25 cellular contexts compared by ENCODE assay signal in the genomic region with DNA sequence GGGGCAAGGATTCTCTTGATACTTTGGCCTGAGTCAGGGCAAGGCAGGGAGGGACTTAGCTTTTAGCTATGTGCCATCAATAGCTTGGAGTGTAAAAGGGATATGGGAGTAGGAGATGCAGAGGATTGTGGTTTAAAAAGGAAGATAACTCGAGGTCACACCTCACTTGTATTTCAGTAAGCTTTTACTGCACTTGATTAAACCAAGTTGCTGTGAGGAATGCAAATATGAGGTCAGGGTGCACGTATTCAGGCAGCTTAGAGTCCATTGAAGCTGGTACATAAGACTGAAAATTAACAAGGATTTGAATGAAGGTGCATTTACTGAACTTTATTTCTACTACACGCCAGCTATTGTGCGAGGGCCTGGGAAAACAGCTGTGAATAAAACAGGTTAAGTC. TPM values are rescaled to one million over a fixed set of nuclear protein-coding genes. Genes with fewer than 3 reads are reported as not detected.
A peak's percentile ranks its signal among the peaks of the same experiment; 100 is the strongest.
DNase-seq lines count a peak whose midpoint lies in the region; ATAC-seq and TF ChIP-seq lines count a peak whose summit lies in the region.
"Had no signal": no experiment of that assay in that cellular context is flagged by ENCODE, and none has a peak within 500 bp of the region (broad histone marks: within the 10 kb centered on the region; RNA-seq: fewer than 3 reads in every experiment).

No MANE protein-coding gene starts in this region.

- DNase-seq in CD4-positive, CD25-positive, alpha-beta regulatory T cell: no peak
- peak; percentile 12 for DNase-seq in fibroblast of villous mesenchyme (ENCODE audit: low read depth)
- DNase-seq in NCI-H2081 (lab: John Stamatoyannopoulos, UW): no peak
- no peak for DNase-seq in activated CD4-positive, alpha-beta T cell treated with anti-CD3 and anti-CD28 coated beads for 4 hours
- no peak for DNase-seq in DMS153 treated with DMSO at 0.1 percent for 48 hours (lab: John Stamatoyannopoulos, UW; ENCODE audit: unreplicated experiment)
- DNase-seq: activated CD4-positive, CD25-positive, alpha-beta regulatory T cell; activated naive CD8-positive, alpha-beta T cell treated with anti-CD3 and anti-CD28 coated beads, Interleukin-2, amount 50 U/mL, for 24 hours; CD4-positive, alpha-beta T cell; DMS79 treated with DMSO at 0.1 percent for 48 hours; esophagus squamous epithelium; HCEC 1CT; Kasumi-1; naive B cell; NCI-H1092; NCI-H2107; NCI-H69; OCI-M1; psoas muscle; SIG-M5; upper lobe of left lung had no signal

- H3K36me3 Mint-ChIP-seq in CD4-positive, CD25-positive, alpha-beta regulatory T cell: peaks cover 11% of the 10 kb centered on the region

- H3K4me3 ChIP-seq in CD4-positive, CD25-positive, alpha-beta regulatory T cell (ENCODE audit: low read depth, low read length): no peak overlapping the region
- H3K4me3 ChIP-seq in HUES64 (ENCODE audit: low read length): peak overlapping the region; percentile 19; the same call in 1 of the 2 replicates
- H3K4me3 ChIP-seq in fibroblast of villous mesenchyme (ENCODE audit: low read depth, low read length): no peak overlapping the region
- H3K4me3 ChIP-seq in parathyroid adenoma (ENCODE audit: low read depth, low read length): no peak overlapping the region
- H3K4me3 ChIP-seq: cardiac muscle cell, esophagus squamous epithelium, psoas muscle, upper lobe of left lung had no signal

- ATAC-seq in CD4-positive, CD25-positive, alpha-beta regulatory T cell (ENCODE audit: low read depth in 2 of 2): no peak
- ATAC-seq in HG03571 (IDR thresholded peaks at IDR 0.05; ENCODE audit: unreplicated experiment): no peak
- ATAC-seq: activated naive CD8-positive, alpha-beta T cell treated with anti-CD3 and anti-CD28 coated beads, Interleukin-2, amount 50 U/mL, for 24 hours; psoas muscle; stimulated activated effector memory CD8-positive, alpha-beta T cell treated with anti-CD3 and anti-CD28 coated beads, Interleukin-12 subunit alpha, Interleukin-12 subunit beta, amount 100 ng/mL, for 72 hours had no signal

- no peak overlapping the region for H3K27ac ChIP-seq in CD4-positive, CD25-positive, alpha-beta regulatory T cell (ENCODE audit: insufficient read depth, low read length, poor library complexity, severe bottlenecking)
- H3K27ac ChIP-seq in HUES64 (ENCODE audit: low read depth, low read length) (peak overlapping the region; percentile 73), parathyroid adenoma (no peak overlapping the region)
- H3K27ac ChIP-seq: cardiac muscle cell, psoas muscle, upper lobe of left lung had no signal

- H3K27ac Mint-ChIP-seq in CD4-positive, CD25-positive, alpha-beta regulatory T cell: peak overlapping the region in 2 of 3 donors; percentile 62 to 72
- H3K27ac Mint-ChIP-seq: activated naive CD8-positive, alpha-beta T cell treated with anti-CD3 and anti-CD28 coated beads, Interleukin-2, amount 50 U/mL, for 24 hours; CD4-positive, alpha-beta T cell; stimulated activated effector memory CD8-positive, alpha-beta T cell treated with anti-CD3 and anti-CD28 coated beads, Interleukin-12 subunit alpha, Interleukin-12 subunit beta, amount 100 ng/mL, for 72 hours had no signal

- WGBS in HUES64: 66% methylated on average over 4 of the region's 4 CpGs

- no peaks in the 10 kb centered on the region for H3K27me3 Mint-ChIP-seq in CD4-positive, CD25-positive, alpha-beta regulatory T cell
- H3K27me3 Mint-ChIP-seq: activated naive CD8-positive, alpha-beta T cell treated with anti-CD3 and anti-CD28 coated beads, Interleukin-2, amount 50 U/mL, for 24 hours; CD4-positive, alpha-beta T cell; naive B cell had no signal

- TF ChIP-seq CTCF in fibroblast of villous mesenchyme (IDR thresholded peaks at IDR 0.05; ENCODE audit: insufficient read depth, low read depth, low read length) (no peak), parathyroid adenoma (IDR thresholded peaks at IDR 0.05) (no peak)

- no peaks in the 10 kb centered on the region for H3K27me3 ChIP-seq in CD4-positive, CD25-positive, alpha-beta regulatory T cell (ENCODE audit: control insufficient read depth, insufficient read depth, low read length)
- H3K27me3 ChIP-seq in HUES64 (ENCODE audit: insufficient read depth, low read length) (no peaks in the 10 kb centered on the region), parathyroid adenoma (ENCODE audit: control insufficient read depth, insufficient read depth, low read length) (no peaks in the 10 kb centered on the region)
- H3K27me3 ChIP-seq: cardiac muscle cell, esophagus squamous epithelium, upper lobe of left lung had no signal

- H3K4me2 ChIP-seq in parathyroid adenoma (ENCODE audit: low read length): peak overlapping the region; percentile 4

- H3K4me1 Mint-ChIP-seq in CD4-positive, CD25-positive, alpha-beta regulatory T cell: peaks cover 5 to 21% (median 12%) of the 10 kb centered on the region in 4 donors

- H3K36me3 ChIP-seq in CD4-positive, CD25-positive, alpha-beta regulatory T cell (ENCODE audit: control insufficient read depth, insufficient read depth, low read length): peaks cover 36% of the 10 kb centered on the region
- H3K36me3 ChIP-seq in HUES64 (ENCODE audit: insufficient read depth, low read length) (peaks cover 35% of the 10 kb centered on the region), parathyroid adenoma (ENCODE audit: control insufficient read depth, insufficient read depth, low read length) (no peaks in the 10 kb centered on the region)

- H3K9ac ChIP-seq in HUES64 (ENCODE audit: low read depth, low read length) (no peak overlapping the region), parathyroid adenoma (no peak overlapping the region)

- H3K4me1 ChIP-seq in CD4-positive, CD25-positive, alpha-beta regulatory T cell (ENCODE audit: control insufficient read depth, insufficient read depth, low read length, poor library complexity, severe bottlenecking): no peaks in the 10 kb centered on the region
- H3K4me1 ChIP-seq in HUES64 (ENCODE audit: insufficient read depth, low read length): peaks cover 28% of the 10 kb centered on the region
- H3K4me1 ChIP-seq in parathyroid adenoma: peaks cover 15% of the 10 kb centered on the region
- H3K4me1 ChIP-seq: psoas muscle had no signal

- H3K9me3 Mint-ChIP-seq in CD4-positive, CD25-positive, alpha-beta regulatory T cell: peaks cover 0 to 2% (median 0%) of the 10 kb centered on the region in 7 donors
- H3K9me3 Mint-ChIP-seq: activated naive CD8-positive, alpha-beta T cell treated with anti-CD3 and anti-CD28 coated beads, Interleukin-2, amount 50 U/mL, for 24 hours; naive B cell; stimulated activated effector memory CD8-positive, alpha-beta T cell treated with anti-CD3 and anti-CD28 coated beads, Interleukin-12 subunit alpha, Interleukin-12 subunit beta, amount 100 ng/mL, for 72 hours had no signal

- no peak overlapping the region for H2AFZ ChIP-seq in parathyroid adenoma

- H3K4me3 Mint-ChIP-seq in CD4-positive, CD25-positive, alpha-beta regulatory T cell: no peak overlapping the region
- H3K4me3 Mint-ChIP-seq: activated naive CD8-positive, alpha-beta T cell treated with anti-CD3 and anti-CD28 coated beads, Interleukin-2, amount 50 U/mL, for 24 hours; CD4-positive, alpha-beta T cell; naive B cell; stimulated activated effector memory CD8-positive, alpha-beta T cell treated with anti-CD3 and anti-CD28 coated beads, Interleukin-12 subunit alpha, Interleukin-12 subunit beta, amount 100 ng/mL, for 72 hours had no signal

- peaks cover 38% of the 10 kb centered on the region for H3K79me2 ChIP-seq in parathyroid adenoma

- H3K9me3 ChIP-seq in CD4-positive, CD25-positive, alpha-beta regulatory T cell (ENCODE audit: control insufficient read depth in 2 of 2, low read length in 2 of 2): no peaks in the 10 kb centered on the region
- no peaks in the 10 kb centered on the region for H3K9me3 ChIP-seq in HUES64 (ENCODE audit: insufficient read depth, low read depth, low read length)
- H3K9me3 ChIP-seq in parathyroid adenoma (ENCODE audit: control insufficient read depth, low read length): no peaks in the 10 kb centered on the region
- H3K9me3 ChIP-seq: esophagus squamous epithelium, psoas muscle, upper lobe of left lung had no signal

RNA-seq across cellular contexts. Expression of gene DSTN, which starts 32.1 kb away (rescaled TPM):
- 50.6 TPM for total RNA-seq in CD4-positive, CD25-positive, alpha-beta regulatory T cell
- 100 to 1,000 TPM in 3 of 4 donors, 10 to 100 TPM in 1; 93.9 to 145 (median 116) TPM for polyA plus RNA-seq in CD4-positive, CD25-positive, alpha-beta regulatory T cell
- 223 TPM for polyA plus RNA-seq in HUES64 (2013, experiment 1 of 2)
- polyA plus RNA-seq in HUES64 (2013, experiment 2 of 2): 225 TPM
- total RNA-seq in fibroblast of villous mesenchyme: 445 and 550 TPM in 2 replicates
